In genomic region chr4:128354205-128354821, GRCh38 we compare ENCODE assay signal across 10 cellular contexts.
DNase-seq lines count a peak whose midpoint lies in the region; TF ChIP-seq lines count a peak whose summit lies in the region.
"Had no signal": no experiment of that assay in that cellular context is flagged by ENCODE, and none has a peak within 500 bp of the region (broad histone marks: within the 10 kb centered on the region; RNA-seq: fewer than 3 reads in every experiment).

No MANE protein-coding gene starts in this region.

- no peaks in the 10 kb centered on the region for H3K27me3 Mint-ChIP-seq in osteocyte (ENCODE audit: unreplicated experiment)
- H3K27me3 Mint-ChIP-seq: natural killer cell treated with Interleukin-12 subunit alpha and Interleukin-12 subunit beta and Interleukin-15 and Interleukin-18, amount 100 ng/mL, for 72 hours had no signal

- no peak for TF ChIP-seq CTCF in osteocyte (IDR thresholded peaks at IDR 0.05)

- DNase-seq in ELR (ENCODE audit: low read depth) (peak; percentile 97), NCI-H748 treated with DMSO at 0.1 percent for 48 hours (lab: John Stamatoyannopoulos, UW) (peak; percentile 30), fibroblast of gingiva (ENCODE audit: low read depth) (peak; percentile 91), osteocyte (ENCODE audit: extremely low spot score, unreplicated experiment) (no peak), NCI-H446 treated with DMSO at 0.1 percent for 48 hours (lab: John Stamatoyannopoulos, UW) (no peak), hypothalamus (lab: John Stamatoyannopoulos, UW) (no peak), NCI-H187 (lab: John Stamatoyannopoulos, UW) (no peak), ureter (ENCODE audit: low spot score) (no peak)
- DNase-seq: SIG-M5 had no signal

- no peaks in the 10 kb centered on the region for H3K9me3 Mint-ChIP-seq in osteocyte (ENCODE audit: unreplicated experiment)
- H3K9me3 Mint-ChIP-seq: natural killer cell treated with Interleukin-12 subunit alpha and Interleukin-12 subunit beta and Interleukin-15 and Interleukin-18, amount 100 ng/mL, for 72 hours had no signal

- H3K27ac Mint-ChIP-seq in osteocyte (ENCODE audit: unreplicated experiment) = peak overlapping the region; percentile 81
- H3K27ac Mint-ChIP-seq: natural killer cell treated with Interleukin-12 subunit alpha and Interleukin-12 subunit beta and Interleukin-15 and Interleukin-18, amount 100 ng/mL, for 72 hours had no signal

- H3K36me3 Mint-ChIP-seq in osteocyte (ENCODE audit: unreplicated experiment) = peaks cover 2% of the 10 kb centered on the region
- H3K36me3 Mint-ChIP-seq: natural killer cell treated with Interleukin-12 subunit alpha and Interleukin-12 subunit beta and Interleukin-15 and Interleukin-18, amount 100 ng/mL, for 72 hours had no signal

- H3K4me1 Mint-ChIP-seq in osteocyte (ENCODE audit: unreplicated experiment) = peaks cover 48% of the 10 kb centered on the region

- peak overlapping the region; percentile 3 for H3K4me3 Mint-ChIP-seq in osteocyte (ENCODE audit: unreplicated experiment)
- H3K4me3 Mint-ChIP-seq: natural killer cell treated with Interleukin-12 subunit alpha and Interleukin-12 subunit beta and Interleukin-15 and Interleukin-18, amount 100 ng/mL, for 72 hours had no signal

Comparison
In these comparisons a context has a peak if more than half of its experiments do, and no peak if none do; other contexts are left out.
1. DNase-seq: peak in ELR (single experiment), NCI-H748 treated with DMSO at 0.1 percent for 48 hours (single experiment) and fibroblast of gingiva (single experiment); none in osteocyte (single experiment), NCI-H446 treated with DMSO at 0.1 percent for 48 hours (single experiment), hypothalamus (0 of 51), NCI-H187 (0 of 2) and ureter (single experiment).